Comparison of ENCODE assay signal across 7 cellular contexts in genomic region chr3:9503283-9503682, GRCh38. TPM values are rescaled to one million over a fixed set of nuclear protein-coding genes. Genes with fewer than 3 reads are reported as not detected.
A peak's percentile ranks its signal among the peaks of the same experiment; 100 is the strongest.
DNase-seq lines count a peak whose midpoint lies in the region; FAIRE-seq and TF ChIP-seq lines count a peak whose summit lies in the region.

No MANE protein-coding gene starts in this region.

- DNase-seq in GM12891 (ENCODE audit: insufficient read length, low spot score) (peak; percentile 64), SKM-1 (lab: John Stamatoyannopoulos, UW; ENCODE audit: unreplicated experiment) (peak; percentile 33), cardiac muscle cell (ENCODE audit: low read depth in 1 of 2, low spot score in 1 of 2) (peak; percentile 77 to 81), putamen (ENCODE audit: low spot score) (peak; percentile 47), cortex of kidney (lab: John Stamatoyannopoulos, UW) (no peak)
- DNase-seq in activated naive CD4-positive, alpha-beta T cell treated with anti-CD3 and anti-CD28 coated beads, Interleukin-2, amount 50 U/mL, for 16 hours = peak; percentile 75

- peaks cover 36% of the 10 kb centered on the region for H3K27me3 ChIP-seq in cardiac muscle cell

- no peak overlapping the region for H3K4me3 ChIP-seq in cardiac muscle cell

- peak; percentile 90 for FAIRE-seq in GM12891 (lab: Jason Lieb, UNC)

- TF ChIP-seq POLR2A in GM12891 (IDR thresholded peaks at IDR 0.05; ENCODE audit: low read depth, low read length) = no peak

- H3K4me1 ChIP-seq in cardiac muscle cell (ENCODE audit: low read depth) = no peaks in the 10 kb centered on the region

- no peaks in the 10 kb centered on the region for H3K9me3 ChIP-seq in cardiac muscle cell (ENCODE audit: low read depth)

- H3K27ac ChIP-seq in cardiac muscle cell = no peak overlapping the region

- TF ChIP-seq CTCF in LNCAP (IDR thresholded peaks at IDR 0.05) (peak; percentile 94), cardiac muscle cell (IDR thresholded peaks at IDR 0.05; ENCODE audit: low read depth, low read length) (peak; percentile 97)

- no peaks in the 10 kb centered on the region for H3K36me3 ChIP-seq in cardiac muscle cell

TF ChIP-seq in GM12891, 5 proteins besides CTCF, POLR2A, EP300 and RAD21:
- TF ChIP-seq POU2F2 (IDR thresholded peaks at IDR 0.05; ENCODE audit: low read depth, low read length) (no peak), POLR2AphosphoS5 (IDR thresholded peaks at IDR 0.05; ENCODE audit: low read depth, low read length) (no peak), PAX5 (IDR thresholded peaks at IDR 0.05; ENCODE audit: insufficient read depth, low read length, severe bottlenecking) (no peak), SPI1 (IDR thresholded peaks at IDR 0.05; ENCODE audit: low read depth, low read length) (no peak), TAF1 (IDR thresholded peaks at IDR 0.05; ENCODE audit: low read depth, low read length) (no peak)

RNA-seq across cellular contexts. Expression of gene LHFPL4, which starts 50.3 kb away (rescaled TPM):
- 0.04 TPM for polyA plus RNA-seq in GM12891 (2012; ENCODE audit: low read depth, missing spikeins)
- not detected in 2 replicates for total RNA-seq in cardiac muscle cell
- 0.14 and 0.24 TPM in 2 replicates for polyA plus RNA-seq in cardiac muscle cell
